24 cellular contexts compared by ENCODE assay signal in genomic region chr14:71487449-71487848, GRCh38.
A peak's percentile ranks its signal among the peaks of the same experiment; 100 is the strongest.
DNase-seq lines count a peak whose midpoint lies in the region; ATAC-seq and TF ChIP-seq lines count a peak whose summit lies in the region.
"Had no signal": no experiment of that assay in that cellular context is flagged by ENCODE, and none has a peak within 500 bp of the region (broad histone marks: within the 10 kb centered on the region; RNA-seq: fewer than 3 reads in every experiment).

No MANE protein-coding gene starts in this region.

- H3K9ac ChIP-seq in OCI-LY3 (ENCODE audit: low read length), result no peak overlapping the region

- H3K27ac Mint-ChIP-seq in activated naive CD4-positive, alpha-beta T cell treated with anti-CD3 and anti-CD28 coated beads, Interleukin-2, amount 50 U/mL, for 72 hours, result peak overlapping the region; percentile 12 to 39
- H3K27ac Mint-ChIP-seq in Calu3 (ENCODE audit: unreplicated experiment), result no peak overlapping the region
- H3K27ac Mint-ChIP-seq: activated naive CD8-positive, alpha-beta T cell had no signal

- peaks cover 0 to 7% of the 10 kb centered on the region in 2 donors for H3K36me3 Mint-ChIP-seq in activated naive CD4-positive, alpha-beta T cell treated with anti-CD3 and anti-CD28 coated beads, Interleukin-2, amount 50 U/mL, for 72 hours
- no peaks in the 10 kb centered on the region for H3K36me3 Mint-ChIP-seq in Calu3 (ENCODE audit: insufficient read depth, unreplicated experiment)

- no peak overlapping the region for H3K4me3 Mint-ChIP-seq in Calu3 (ENCODE audit: low read depth, unreplicated experiment)
- H3K4me3 Mint-ChIP-seq: activated naive CD8-positive, alpha-beta T cell had no signal

- H4K20me1 ChIP-seq in OCI-LY3 (ENCODE audit: insufficient read depth, low read length), result no peaks in the 10 kb centered on the region

- H3K4me1 Mint-ChIP-seq in Calu3 (ENCODE audit: low read depth, unreplicated experiment), result no peaks in the 10 kb centered on the region

- TF ChIP-seq CTCF in OCI-LY3 (IDR thresholded peaks at IDR 0.05; ENCODE audit: low read depth, low read length), result no peak
- no peak for TF ChIP-seq CTCF in upper lobe of right lung (IDR thresholded peaks at IDR 0.05)
- no peak for TF ChIP-seq CTCF in Calu3 (IDR thresholded peaks at IDR 0.05; ENCODE audit: unreplicated experiment)

- H3K9me3 ChIP-seq in OCI-LY3 (ENCODE audit: insufficient read depth, low read length) (no peaks in the 10 kb centered on the region), upper lobe of right lung (no peaks in the 10 kb centered on the region)
- H3K9me3 ChIP-seq: BE2C, esophagus muscularis mucosa, lower lobe of right lung, stomach, transverse colon had no signal

- H3K27ac ChIP-seq in OCI-LY3 (ENCODE audit: low read length) (no peak overlapping the region), upper lobe of right lung (no peak overlapping the region)
- H3K27ac ChIP-seq: esophagus muscularis mucosa, lower lobe of right lung, stomach, transverse colon had no signal

- no peaks in the 10 kb centered on the region for H3K9me3 Mint-ChIP-seq in activated naive CD4-positive, alpha-beta T cell treated with anti-CD3 and anti-CD28 coated beads, Interleukin-2, amount 50 U/mL, for 72 hours
- no peaks in the 10 kb centered on the region for H3K9me3 Mint-ChIP-seq in Calu3 (ENCODE audit: low read depth, unreplicated experiment)

- H2AFZ ChIP-seq in OCI-LY3 (ENCODE audit: low read depth, low read length), result no peak overlapping the region

- intact Hi-C loops in upper lobe of right lung (cut with DNase I), result no loop called here
- intact Hi-C loops in Calu3 (cut with micrococcal nuclease; ENCODE audit: unreplicated experiment), result no loop called here

- no peak for DNase-seq in activated naive CD4-positive, alpha-beta T cell treated with anti-CD3 and anti-CD28 coated beads, Interleukin-2, amount 50 U/mL, for 72 hours (ENCODE audit: low spot score in 2 of 2)
- DNase-seq in activated naive CD4-positive, alpha-beta T cell (lab: John Stamatoyannopoulos, UW), result no peak
- DNase-seq in kidney tubule cell (ENCODE audit: low spot score) (peak; percentile 3), upper lobe of right lung (no peak), Calu3 (no peak), H4 (ENCODE audit: low spot score) (no peak), NCI-H128 (lab: John Stamatoyannopoulos, UW; ENCODE audit: unreplicated experiment) (no peak)
- DNase-seq: activated CD4-positive, alpha-beta T cell treated with anti-CD3 and anti-CD28 coated beads for 4 hours; activated T-cell treated with anti-CD3 and anti-CD28 coated beads, Interleukin-2, amount 50 U/mL, for 48 hours; BE2C; effector memory CD4-positive, alpha-beta T cell; hippocampal formation; lower lobe of right lung; NCI-H1092 treated with DMSO at 0.1 percent for 48 hours; NCI-H2029; NCI-H226; small intestine; stimulated activated CD4-positive, alpha-beta T cell treated with anti-CD3 and anti-CD28 coated beads, Interleukin-4, amount 100 ng/mL, for 1 hour; stomach; transverse colon had no signal

- H3K4me3 ChIP-seq in OCI-LY3 (ENCODE audit: low read length) (no peak overlapping the region), upper lobe of right lung (no peak overlapping the region)
- H3K4me3 ChIP-seq: esophagus muscularis mucosa, lower lobe of right lung, stomach, transverse colon had no signal

- CTCF ChIA-PET in Calu3 (lab: Charles Lee), result interaction anchor here (1.0 kb wide), 1 partner anchor 17 kb away, joined by 5 read pairs; no protein-coding TSS in a partner anchor

- no TSS peak for BruUV-seq in Calu3 (replicated peaks; lab: Mats Ljungman, UMichigan)

- ATAC-seq in activated naive CD4-positive, alpha-beta T cell treated with anti-CD3 and anti-CD28 coated beads, Interleukin-2, amount 50 U/mL, for 72 hours, result no peak
- ATAC-seq in upper lobe of right lung, result peak; percentile 10
- ATAC-seq: HCT116 had no signal

- H3K4me2 ChIP-seq in OCI-LY3 (ENCODE audit: low read length), result 0 out of 2 replicates have a peak overlapping the region, but pooled peaks have one; percentile 10

- no peaks in the 10 kb centered on the region for H3K27me3 ChIP-seq in OCI-LY3 (ENCODE audit: low read depth, low read length)
- no peaks in the 10 kb centered on the region for H3K27me3 ChIP-seq in upper lobe of right lung
- H3K27me3 ChIP-seq: BE2C, esophagus muscularis mucosa, stomach, transverse colon had no signal

- no peaks in the 10 kb centered on the region for H3K27me3 Mint-ChIP-seq in Calu3 (ENCODE audit: unreplicated experiment)
- H3K27me3 Mint-ChIP-seq: activated naive CD8-positive, alpha-beta T cell had no signal

- H3K4me1 ChIP-seq in OCI-LY3 (ENCODE audit: low read length), result peaks cover 16% of the 10 kb centered on the region
- peaks cover 14% of the 10 kb centered on the region for H3K4me1 ChIP-seq in upper lobe of right lung

- H3K79me2 ChIP-seq in OCI-LY3 (ENCODE audit: low read length), result no peaks in the 10 kb centered on the region

- H3K36me3 ChIP-seq in OCI-LY3 (replicated peaks; ENCODE audit: low read depth, low read length) (peaks cover 3% of the 10 kb centered on the region), upper lobe of right lung (no peaks in the 10 kb centered on the region)
- H3K36me3 ChIP-seq: BE2C, esophagus muscularis mucosa, lower lobe of right lung, stomach, transverse colon had no signal
